In genomic region chr19:47421844-47422395, GRCh38 we compare ENCODE assay signal across 1 cellular context.
A peak's percentile ranks its signal among the peaks of the same experiment; 100 is the strongest.
TF ChIP-seq lines count a peak whose summit lies in the region.

No MANE protein-coding gene starts in this region.

TF ChIP-seq in HEK293, 187 proteins besides CTCF, POLR2A, EP300 and RAD21 (continued from another document):
- TF ChIP-seq, protein P1, sequence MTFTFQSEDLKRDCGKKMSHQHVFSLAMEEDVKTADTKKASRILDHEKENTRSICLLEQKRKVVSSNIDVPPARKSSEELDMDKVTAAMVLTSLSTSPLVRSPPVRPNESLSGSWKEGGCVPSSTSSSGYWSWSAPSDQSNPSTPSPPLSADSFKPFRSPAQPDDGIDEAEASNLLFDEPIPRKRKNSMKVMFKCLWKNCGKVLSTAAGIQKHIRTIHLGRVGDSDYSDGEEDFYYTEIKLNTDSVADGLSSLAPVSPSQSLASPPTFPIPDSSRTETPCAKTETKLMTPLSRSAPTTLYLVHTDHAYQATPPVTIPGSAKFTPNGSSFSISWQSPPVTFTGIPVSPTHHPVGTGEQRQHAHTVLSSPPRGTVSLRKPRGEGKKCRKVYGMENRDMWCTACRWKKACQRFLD (tag by site-specific recombination; IDR thresholded peaks at IDR 0.05): no peak
- TF ChIP-seq ZNF23 (tag by site-specific recombination; IDR thresholded peaks at IDR 0.05; ENCODE audit: borderline replicate concordance) (no peak), ZNF596 (tag by site-specific recombination; IDR thresholded peaks at IDR 0.05) (no peak), ZNF221 (tag by site-specific recombination; IDR thresholded peaks at IDR 0.05; ENCODE audit: borderline replicate concordance) (no peak), ZNF830 (tag by site-specific recombination; IDR thresholded peaks at IDR 0.05; ENCODE audit: low read depth) (no peak), ZNF785 (tag by site-specific recombination; IDR thresholded peaks at IDR 0.05) (0 out of 2 replicates have a peak, but pooled peaks have one; percentile 25), ZNF362 (tag by site-specific recombination; IDR thresholded peaks at IDR 0.05) (no peak), AEBP2 (tag by site-specific recombination; IDR thresholded peaks at IDR 0.05; ENCODE audit: borderline replicate concordance) (no peak), PRDM6 (tag by site-specific recombination; IDR thresholded peaks at IDR 0.05) (no peak), ZBTB7A (tag by site-specific recombination; IDR thresholded peaks at IDR 0.05; ENCODE audit: low read depth) (no peak; the same call in 1 of the 2 replicates), ZNF521 (tag by site-specific recombination; IDR thresholded peaks at IDR 0.05) (no peak), ZNF776 (tag by site-specific recombination; IDR thresholded peaks at IDR 0.05; ENCODE audit: borderline replicate concordance) (no peak), ZNF629 (tag by site-specific recombination; IDR thresholded peaks at IDR 0.05) (peak; percentile 46), REPIN1 (tag by site-specific recombination; IDR thresholded peaks at IDR 0.05; ENCODE audit: low read depth) (no peak), ZBTB1 (tag by site-specific recombination; IDR thresholded peaks at IDR 0.05) (no peak)
- TF ChIP-seq, protein P2, sequence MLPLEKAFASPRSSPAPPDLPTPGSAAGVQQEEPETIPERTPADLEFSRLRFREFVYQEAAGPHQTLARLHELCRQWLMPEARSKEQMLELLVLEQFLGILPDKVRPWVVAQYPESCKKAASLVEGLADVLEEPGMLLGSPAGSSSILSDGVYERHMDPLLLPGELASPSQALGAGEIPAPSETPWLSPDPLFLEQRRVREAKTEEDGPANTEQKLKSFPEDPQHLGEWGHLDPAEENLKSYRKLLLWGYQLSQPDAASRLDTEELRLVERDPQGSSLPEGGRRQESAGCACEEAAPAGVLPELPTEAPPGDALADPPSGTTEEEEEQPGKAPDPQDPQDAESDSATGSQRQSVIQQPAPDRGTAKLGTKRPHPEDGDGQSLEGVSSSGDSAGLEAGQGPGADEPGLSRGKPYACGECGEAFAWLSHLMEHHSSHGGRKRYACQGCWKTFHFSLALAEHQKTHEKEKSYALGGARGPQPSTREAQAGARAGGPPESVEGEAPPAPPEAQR (tag by site-specific recombination; IDR thresholded peaks at IDR 0.05): no peak
- TF ChIP-seq, protein P3, sequence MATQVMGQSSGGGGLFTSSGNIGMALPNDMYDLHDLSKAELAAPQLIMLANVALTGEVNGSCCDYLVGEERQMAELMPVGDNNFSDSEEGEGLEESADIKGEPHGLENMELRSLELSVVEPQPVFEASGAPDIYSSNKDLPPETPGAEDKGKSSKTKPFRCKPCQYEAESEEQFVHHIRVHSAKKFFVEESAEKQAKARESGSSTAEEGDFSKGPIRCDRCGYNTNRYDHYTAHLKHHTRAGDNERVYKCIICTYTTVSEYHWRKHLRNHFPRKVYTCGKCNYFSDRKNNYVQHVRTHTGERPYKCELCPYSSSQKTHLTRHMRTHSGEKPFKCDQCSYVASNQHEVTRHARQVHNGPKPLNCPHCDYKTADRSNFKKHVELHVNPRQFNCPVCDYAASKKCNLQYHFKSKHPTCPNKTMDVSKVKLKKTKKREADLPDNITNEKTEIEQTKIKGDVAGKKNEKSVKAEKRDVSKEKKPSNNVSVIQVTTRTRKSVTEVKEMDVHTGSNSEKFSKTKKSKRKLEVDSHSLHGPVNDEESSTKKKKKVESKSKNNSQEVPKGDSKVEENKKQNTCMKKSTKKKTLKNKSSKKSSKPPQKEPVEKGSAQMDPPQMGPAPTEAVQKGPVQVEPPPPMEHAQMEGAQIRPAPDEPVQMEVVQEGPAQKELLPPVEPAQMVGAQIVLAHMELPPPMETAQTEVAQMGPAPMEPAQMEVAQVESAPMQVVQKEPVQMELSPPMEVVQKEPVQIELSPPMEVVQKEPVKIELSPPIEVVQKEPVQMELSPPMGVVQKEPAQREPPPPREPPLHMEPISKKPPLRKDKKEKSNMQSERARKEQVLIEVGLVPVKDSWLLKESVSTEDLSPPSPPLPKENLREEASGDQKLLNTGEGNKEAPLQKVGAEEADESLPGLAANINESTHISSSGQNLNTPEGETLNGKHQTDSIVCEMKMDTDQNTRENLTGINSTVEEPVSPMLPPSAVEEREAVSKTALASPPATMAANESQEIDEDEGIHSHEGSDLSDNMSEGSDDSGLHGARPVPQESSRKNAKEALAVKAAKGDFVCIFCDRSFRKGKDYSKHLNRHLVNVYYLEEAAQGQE (tag by site-specific recombination; IDR thresholded peaks at IDR 0.05): no peak
- TF ChIP-seq, protein P4, sequence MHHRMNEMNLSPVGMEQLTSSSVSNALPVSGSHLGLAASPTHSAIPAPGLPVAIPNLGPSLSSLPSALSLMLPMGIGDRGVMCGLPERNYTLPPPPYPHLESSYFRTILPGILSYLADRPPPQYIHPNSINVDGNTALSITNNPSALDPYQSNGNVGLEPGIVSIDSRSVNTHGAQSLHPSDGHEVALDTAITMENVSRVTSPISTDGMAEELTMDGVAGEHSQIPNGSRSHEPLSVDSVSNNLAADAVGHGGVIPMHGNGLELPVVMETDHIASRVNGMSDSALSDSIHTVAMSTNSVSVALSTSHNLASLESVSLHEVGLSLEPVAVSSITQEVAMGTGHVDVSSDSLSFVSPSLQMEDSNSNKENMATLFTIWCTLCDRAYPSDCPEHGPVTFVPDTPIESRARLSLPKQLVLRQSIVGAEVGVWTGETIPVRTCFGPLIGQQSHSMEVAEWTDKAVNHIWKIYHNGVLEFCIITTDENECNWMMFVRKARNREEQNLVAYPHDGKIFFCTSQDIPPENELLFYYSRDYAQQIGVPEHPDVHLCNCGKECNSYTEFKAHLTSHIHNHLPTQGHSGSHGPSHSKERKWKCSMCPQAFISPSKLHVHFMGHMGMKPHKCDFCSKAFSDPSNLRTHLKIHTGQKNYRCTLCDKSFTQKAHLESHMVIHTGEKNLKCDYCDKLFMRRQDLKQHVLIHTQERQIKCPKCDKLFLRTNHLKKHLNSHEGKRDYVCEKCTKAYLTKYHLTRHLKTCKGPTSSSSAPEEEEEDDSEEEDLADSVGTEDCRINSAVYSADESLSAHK (tag by site-specific recombination; IDR thresholded peaks at IDR 0.05): peak; percentile 4; the same call in 1 of the 2 replicates
